ENCODE assay signal across 20 cellular contexts in genomic region chr22:21444701-21445436, GRCh38. TPM values are rescaled to one million over a fixed set of nuclear protein-coding genes. Genes with fewer than 3 reads are reported as not detected.
DNase-seq lines count a peak whose midpoint lies in the region; ATAC-seq and TF ChIP-seq lines count a peak whose summit lies in the region.
"Had no signal": no experiment of that assay in that cellular context is flagged by ENCODE, and none has a peak within 500 bp of the region (broad histone marks: within the 10 kb centered on the region; RNA-seq: fewer than 3 reads in every experiment).

No MANE protein-coding gene starts in this region.

- no peak for TF ChIP-seq POLR2A in lower leg skin (IDR thresholded peaks at IDR 0.05)

- 88 to 91% methylated on average over 14 to 26 of the region's 35 CpGs for WGBS in lower leg skin, 2 donors

- ATAC-seq in sciatic nerve: no peak
- no peak for ATAC-seq in HG03159 (IDR thresholded peaks at IDR 0.05; ENCODE audit: unreplicated experiment)
- ATAC-seq: A549; CD8-positive, alpha-beta T cell; Panc1 had no signal

- no peak for TF ChIP-seq CTCF in lower leg skin (IDR thresholded peaks at IDR 0.05)

- peak; percentile 4 for DNase-seq in activated CD4-positive, alpha-beta T cell treated with anti-CD3 and anti-CD28 coated beads, Interleukin-2, amount 10 ng/mL, durations not matched to agents 7 days and 5 days
- no peak for DNase-seq in activated CD4-positive, alpha-beta T cell treated with anti-CD3 and anti-CD28 coated beads for 48 hours
- DNase-seq in activated CD8-positive, alpha-beta memory T cell treated with anti-CD3 and anti-CD28 coated beads, Interleukin-2, amount 50 U/mL, for 48 hours: peak; percentile 42
- peak; percentile 7 to 75 for DNase-seq in lower leg skin (ENCODE audit: low spot score in 2 of 2)
- DNase-seq in sciatic nerve (ENCODE audit: low spot score): peak; percentile 47
- no peak for DNase-seq in NCI-H1105 (lab: John Stamatoyannopoulos, UW)
- no peak for DNase-seq in COLO829 (ENCODE audit: low spot score)
- DNase-seq: CD8-positive, alpha-beta T cell; HFFc6; NCI-H82; nucleus accumbens; stimulated activated naive CD4-positive, alpha-beta T cell had no signal

- H3K4me3 ChIP-seq in lower leg skin (ENCODE audit: low read depth, poor library complexity, severe bottlenecking): no peak overlapping the region
- H3K4me3 ChIP-seq: A549, breast epithelium, dorsolateral prefrontal cortex, esophagus muscularis mucosa, vagina had no signal

- H3K4me1 Mint-ChIP-seq in activated CD4-positive, alpha-beta T cell treated with anti-CD3 and anti-CD28 coated beads, Interleukin-2, amount 10 ng/mL, durations not matched to agents 7 days and 5 days: no peaks in the 10 kb centered on the region

- intact Hi-C loops in lower leg skin (cut with DNase I; ENCODE audit: low total_unique reads): no loop called here
- intact Hi-C loops in sciatic nerve (cut with DNase I): no loop called here

- CTCF ChIA-PET in activated CD4-positive, alpha-beta T cell treated with anti-CD3 and anti-CD28 coated beads, Interleukin-2, amount 10 ng/mL, durations not matched to agents 7 days and 5 days (lab: Charles Lee): no interaction called here

- POLR2A ChIA-PET in activated CD4-positive, alpha-beta T cell treated with anti-CD3 and anti-CD28 coated beads, Interleukin-2, amount 10 ng/mL, durations not matched to agents 7 days and 5 days (lab: Charles Lee): no interaction called here

- H3K27ac Mint-ChIP-seq in activated CD4-positive, alpha-beta T cell treated with anti-CD3 and anti-CD28 coated beads, Interleukin-2, amount 10 ng/mL, durations not matched to agents 7 days and 5 days: no peak overlapping the region
- H3K27ac Mint-ChIP-seq: activated naive CD8-positive, alpha-beta T cell; CD8-positive, alpha-beta T cell; HFFc6 had no signal

- no peaks in the 10 kb centered on the region for H3K9me3 Mint-ChIP-seq in activated CD4-positive, alpha-beta T cell treated with anti-CD3 and anti-CD28 coated beads, Interleukin-2, amount 10 ng/mL, durations not matched to agents 7 days and 5 days
- H3K9me3 Mint-ChIP-seq: CD8-positive, alpha-beta T cell; HFFc6 had no signal

- H3K27me3 Mint-ChIP-seq in activated CD4-positive, alpha-beta T cell treated with anti-CD3 and anti-CD28 coated beads, Interleukin-2, amount 10 ng/mL, durations not matched to agents 7 days and 5 days: no peaks in the 10 kb centered on the region
- H3K27me3 Mint-ChIP-seq: activated naive CD8-positive, alpha-beta T cell had no signal

- H3K4me3 Mint-ChIP-seq in activated CD4-positive, alpha-beta T cell treated with anti-CD3 and anti-CD28 coated beads, Interleukin-2, amount 10 ng/mL, durations not matched to agents 7 days and 5 days: no peak overlapping the region
- H3K4me3 Mint-ChIP-seq: activated naive CD8-positive, alpha-beta T cell; CD8-positive, alpha-beta T cell; HFFc6 had no signal

- peaks cover 3% of the 10 kb centered on the region for H3K36me3 Mint-ChIP-seq in activated CD4-positive, alpha-beta T cell treated with anti-CD3 and anti-CD28 coated beads, Interleukin-2, amount 10 ng/mL, durations not matched to agents 7 days and 5 days (ENCODE audit: low read depth)
- H3K36me3 Mint-ChIP-seq: activated naive CD8-positive, alpha-beta T cell had no signal

RNA-seq across cellular contexts. Expression of gene TMEM191C, which starts 22.3 kb away (rescaled TPM):
- total RNA-seq in activated CD4-positive, alpha-beta T cell treated with anti-CD3 and anti-CD28 coated beads, Interleukin-2, amount 10 ng/mL, durations not matched to agents 7 days and 5 days: 1 to 10 TPM; 1.4 to 2.0 TPM
- total RNA-seq in lower leg skin (1 to 10 TPM in 3 of 4 donors, under 1 TPM in 1; 0.13 to 4.0 (median 1.5) TPM), sciatic nerve (1.4 TPM)

RNA-seq across cellular contexts. Expression of gene HIC2, which starts 27.7 kb away (rescaled TPM):
- 1 to 10 TPM; 5.1 to 5.5 TPM for total RNA-seq in activated CD4-positive, alpha-beta T cell treated with anti-CD3 and anti-CD28 coated beads, Interleukin-2, amount 10 ng/mL, durations not matched to agents 7 days and 5 days
- total RNA-seq in lower leg skin (1 to 10 TPM; 3.8 to 6.6 (median 5.0) TPM), sciatic nerve (4.8 TPM)

Comparison
In these comparisons a context has a peak if more than half of its experiments do, and no peak if none do; other contexts are left out.
1. DNase-seq: peak in activated CD4-positive, alpha-beta T cell treated with anti-CD3 and anti-CD28 coated beads, Interleukin-2, amount 10 ng/mL, durations not matched to agents 7 days and 5 days (single experiment), activated CD8-positive, alpha-beta memory T cell treated with anti-CD3 and anti-CD28 coated beads, Interleukin-2, amount 50 U/mL, for 48 hours (single experiment), lower leg skin (2 of 2) and sciatic nerve (single experiment); none in activated CD4-positive, alpha-beta T cell treated with anti-CD3 and anti-CD28 coated beads for 48 hours (single experiment), NCI-H1105 (single experiment) and COLO829 (single experiment).